ENCODE assay signal across 1 cellular context in genomic region chr7:73811760-73812168, GRCh38.
TF ChIP-seq lines count a peak whose summit lies in the region.

No MANE protein-coding gene starts in this region.

TF ChIP-seq in K562, 482 proteins besides CTCF, POLR2A, EP300 and RAD21 (continues in another document):
- TF ChIP-seq TGIF2 (CRISPR knock-in tag; IDR thresholded peaks at IDR 0.05) (no peak), SOX6 (IDR thresholded peaks at IDR 0.05) (no peak; the same call in 1 of the 2 replicates), ZNF699 (CRISPR knock-in tag; IDR thresholded peaks at IDR 0.05; ENCODE audit: insufficient replicate concordance) (no peak), PCBP1 (IDR thresholded peaks at IDR 0.05; ENCODE audit: low read depth, low read length, poor library complexity, severe bottlenecking) (no peak), PML (IDR thresholded peaks at IDR 0.05; ENCODE audit: low read length) (no peak), ESRRA (IDR thresholded peaks at IDR 0.05; ENCODE audit: borderline replicate concordance, low read depth) (peak; percentile 24; the same call in 1 of the 2 replicates), ZNF655 (CRISPR knock-in tag; IDR thresholded peaks at IDR 0.05) (no peak), PTRF (tag; IDR thresholded peaks at IDR 0.05) (no peak), SP1 (CRISPR knock-in tag; IDR thresholded peaks at IDR 0.05) (no peak), GTF2F1 (IDR thresholded peaks at IDR 0.05; ENCODE audit: low read depth, low read length) (no peak), ZNF512 (tag; IDR thresholded peaks at IDR 0.05) (no peak), ZBTB40 (IDR thresholded peaks at IDR 0.05) (no peak), ZBTB40 (CRISPR knock-in tag; IDR thresholded peaks at IDR 0.05) (no peak), ETS2 (tag; IDR thresholded peaks at IDR 0.05; ENCODE audit: borderline replicate concordance, poor library complexity, severe bottlenecking) (no peak), ZNF764 (CRISPR knock-in tag; IDR thresholded peaks at IDR 0.05; ENCODE audit: low read depth) (no peak), SRF (CRISPR knock-in tag; IDR thresholded peaks at IDR 0.05) (no peak)
- TF ChIP-seq, protein P1, sequence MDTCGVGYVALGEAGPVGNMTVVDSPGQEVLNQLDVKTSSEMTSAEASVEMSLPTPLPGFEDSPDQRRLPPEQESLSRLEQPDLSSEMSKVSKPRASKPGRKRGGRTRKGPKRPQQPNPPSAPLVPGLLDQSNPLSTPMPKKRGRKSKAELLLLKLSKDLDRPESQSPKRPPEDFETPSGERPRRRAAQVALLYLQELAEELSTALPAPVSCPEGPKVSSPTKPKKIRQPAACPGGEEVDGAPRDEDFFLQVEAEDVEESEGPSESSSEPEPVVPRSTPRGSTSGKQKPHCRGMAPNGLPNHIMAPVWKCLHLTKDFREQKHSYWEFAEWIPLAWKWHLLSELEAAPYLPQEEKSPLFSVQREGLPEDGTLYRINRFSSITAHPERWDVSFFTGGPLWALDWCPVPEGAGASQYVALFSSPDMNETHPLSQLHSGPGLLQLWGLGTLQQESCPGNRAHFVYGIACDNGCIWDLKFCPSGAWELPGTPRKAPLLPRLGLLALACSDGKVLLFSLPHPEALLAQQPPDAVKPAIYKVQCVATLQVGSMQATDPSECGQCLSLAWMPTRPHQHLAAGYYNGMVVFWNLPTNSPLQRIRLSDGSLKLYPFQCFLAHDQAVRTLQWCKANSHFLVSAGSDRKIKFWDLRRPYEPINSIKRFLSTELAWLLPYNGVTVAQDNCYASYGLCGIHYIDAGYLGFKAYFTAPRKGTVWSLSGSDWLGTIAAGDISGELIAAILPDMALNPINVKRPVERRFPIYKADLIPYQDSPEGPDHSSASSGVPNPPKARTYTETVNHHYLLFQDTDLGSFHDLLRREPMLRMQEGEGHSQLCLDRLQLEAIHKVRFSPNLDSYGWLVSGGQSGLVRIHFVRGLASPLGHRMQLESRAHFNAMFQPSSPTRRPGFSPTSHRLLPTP (IDR thresholded peaks at IDR 0.05; ENCODE audit: borderline replicate concordance, extremely low read depth, insufficient read length) = no peak
- TF ChIP-seq, protein P2, sequence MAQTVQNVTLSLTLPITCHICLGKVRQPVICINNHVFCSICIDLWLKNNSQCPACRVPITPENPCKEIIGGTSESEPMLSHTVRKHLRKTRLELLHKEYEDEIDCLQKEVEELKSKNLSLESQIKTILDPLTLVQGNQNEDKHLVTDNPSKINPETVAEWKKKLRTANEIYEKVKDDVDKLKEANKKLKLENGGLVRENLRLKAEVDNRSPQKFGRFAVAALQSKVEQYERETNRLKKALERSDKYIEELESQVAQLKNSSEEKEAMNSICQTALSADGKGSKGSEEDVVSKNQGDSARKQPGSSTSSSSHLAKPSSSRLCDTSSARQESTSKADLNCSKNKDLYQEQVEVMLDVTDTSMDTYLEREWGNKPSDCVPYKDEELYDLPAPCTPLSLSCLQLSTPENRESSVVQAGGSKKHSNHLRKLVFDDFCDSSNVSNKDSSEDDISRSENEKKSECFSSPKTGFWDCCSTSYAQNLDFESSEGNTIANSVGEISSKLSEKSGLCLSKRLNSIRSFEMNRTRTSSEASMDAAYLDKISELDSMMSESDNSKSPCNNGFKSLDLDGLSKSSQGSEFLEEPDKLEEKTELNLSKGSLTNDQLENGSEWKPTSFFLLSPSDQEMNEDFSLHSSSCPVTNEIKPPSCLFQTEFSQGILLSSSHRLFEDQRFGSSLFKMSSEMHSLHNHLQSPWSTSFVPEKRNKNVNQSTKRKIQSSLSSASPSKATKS (CRISPR knock-in tag; IDR thresholded peaks at IDR 0.05) = no peak
- TF ChIP-seq, protein P3, sequence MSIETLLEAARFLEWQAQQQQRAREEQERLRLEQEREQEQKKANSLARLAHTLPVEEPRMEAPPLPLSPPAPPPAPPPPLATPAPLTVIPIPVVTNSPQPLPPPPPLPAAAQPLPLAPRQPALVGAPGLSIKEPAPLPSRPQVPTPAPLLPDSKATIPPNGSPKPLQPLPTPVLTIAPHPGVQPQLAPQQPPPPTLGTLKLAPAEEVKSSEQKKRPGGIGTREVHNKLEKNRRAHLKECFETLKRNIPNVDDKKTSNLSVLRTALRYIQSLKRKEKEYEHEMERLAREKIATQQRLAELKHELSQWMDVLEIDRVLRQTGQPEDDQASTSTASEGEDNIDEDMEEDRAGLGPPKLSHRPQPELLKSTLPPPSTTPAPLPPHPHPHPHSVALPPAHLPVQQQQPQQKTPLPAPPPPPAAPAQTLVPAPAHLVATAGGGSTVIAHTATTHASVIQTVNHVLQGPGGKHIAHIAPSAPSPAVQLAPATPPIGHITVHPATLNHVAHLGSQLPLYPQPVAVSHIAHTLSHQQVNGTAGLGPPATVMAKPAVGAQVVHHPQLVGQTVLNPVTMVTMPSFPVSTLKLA (conservative IDR thresholded peaks at IDR 0.05) = no peak
- TF ChIP-seq, protein P4, sequence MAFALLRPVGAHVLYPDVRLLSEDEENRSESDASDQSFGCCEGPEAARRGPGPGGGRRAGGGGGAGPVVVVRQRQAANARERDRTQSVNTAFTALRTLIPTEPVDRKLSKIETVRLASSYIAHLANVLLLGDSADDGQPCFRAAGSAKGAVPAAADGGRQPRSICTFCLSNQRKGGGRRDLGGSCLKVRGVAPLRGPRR (CRISPR knock-in tag; IDR thresholded peaks at IDR 0.05) = no peak
- TF ChIP-seq, protein P5, sequence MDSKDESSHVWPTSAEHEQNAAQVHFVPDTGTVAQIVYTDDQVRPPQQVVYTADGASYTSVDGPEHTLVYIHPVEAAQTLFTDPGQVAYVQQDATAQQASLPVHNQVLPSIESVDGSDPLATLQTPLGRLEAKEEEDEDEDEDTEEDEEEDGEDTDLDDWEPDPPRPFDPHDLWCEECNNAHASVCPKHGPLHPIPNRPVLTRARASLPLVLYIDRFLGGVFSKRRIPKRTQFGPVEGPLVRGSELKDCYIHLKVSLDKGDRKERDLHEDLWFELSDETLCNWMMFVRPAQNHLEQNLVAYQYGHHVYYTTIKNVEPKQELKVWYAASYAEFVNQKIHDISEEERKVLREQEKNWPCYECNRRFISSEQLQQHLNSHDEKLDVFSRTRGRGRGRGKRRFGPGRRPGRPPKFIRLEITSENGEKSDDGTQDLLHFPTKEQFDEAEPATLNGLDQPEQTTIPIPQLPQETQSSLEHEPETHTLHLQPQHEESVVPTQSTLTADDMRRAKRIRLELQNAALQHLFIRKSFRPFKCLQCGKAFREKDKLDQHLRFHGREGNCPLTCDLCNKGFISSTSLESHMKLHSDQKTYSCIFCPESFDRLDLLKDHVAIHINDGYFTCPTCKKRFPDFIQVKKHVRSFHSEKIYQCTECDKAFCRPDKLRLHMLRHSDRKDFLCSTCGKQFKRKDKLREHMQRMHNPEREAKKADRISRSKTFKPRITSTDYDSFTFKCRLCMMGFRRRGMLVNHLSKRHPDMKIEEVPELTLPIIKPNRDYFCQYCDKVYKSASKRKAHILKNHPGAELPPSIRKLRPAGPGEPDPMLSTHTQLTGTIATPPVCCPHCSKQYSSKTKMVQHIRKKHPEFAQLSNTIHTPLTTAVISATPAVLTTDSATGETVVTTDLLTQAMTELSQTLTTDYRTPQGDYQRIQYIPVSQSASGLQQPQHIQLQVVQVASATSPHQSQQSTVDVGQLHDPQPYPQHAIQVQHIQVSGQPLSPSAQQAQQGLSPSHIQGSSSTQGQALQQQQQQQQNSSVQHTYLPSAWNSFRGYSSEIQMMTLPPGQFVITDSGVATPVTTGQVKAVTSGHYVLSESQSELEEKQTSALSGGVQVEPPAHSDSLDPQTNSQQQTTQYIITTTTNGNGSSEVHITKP (IDR thresholded peaks at IDR 0.05; ENCODE audit: partially characterized antibody) = peak; percentile 19
- TF ChIP-seq, protein P6, sequence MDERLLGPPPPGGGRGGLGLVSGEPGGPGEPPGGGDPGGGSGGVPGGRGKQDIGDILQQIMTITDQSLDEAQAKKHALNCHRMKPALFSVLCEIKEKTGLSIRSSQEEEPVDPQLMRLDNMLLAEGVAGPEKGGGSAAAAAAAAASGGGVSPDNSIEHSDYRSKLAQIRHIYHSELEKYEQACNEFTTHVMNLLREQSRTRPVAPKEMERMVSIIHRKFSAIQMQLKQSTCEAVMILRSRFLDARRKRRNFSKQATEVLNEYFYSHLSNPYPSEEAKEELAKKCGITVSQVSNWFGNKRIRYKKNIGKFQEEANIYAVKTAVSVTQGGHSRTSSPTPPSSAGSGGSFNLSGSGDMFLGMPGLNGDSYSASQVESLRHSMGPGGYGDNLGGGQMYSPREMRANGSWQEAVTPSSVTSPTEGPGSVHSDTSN (CRISPR knock-in tag; IDR thresholded peaks at IDR 0.05; ENCODE audit: low read depth) = no peak
- TF ChIP-seq, protein P6 (tag; conservative IDR thresholded peaks at IDR 0.05; ENCODE audit: low read depth) = no peak
